Comparison of ENCODE assay signal across 1 cellular context in genomic region chr17:7915611-7916382, GRCh38.
TF ChIP-seq lines count a peak whose summit lies in the region.

RNF227 (minus strand) TSS chr17:7916289; CDS start chr17:7916195, 94 bp downstream.

TF ChIP-seq in HepG2, 621 proteins besides CTCF, POLR2A, EP300 and RAD21 (continued from another document and continues in another):
- TF ChIP-seq, protein P1, sequence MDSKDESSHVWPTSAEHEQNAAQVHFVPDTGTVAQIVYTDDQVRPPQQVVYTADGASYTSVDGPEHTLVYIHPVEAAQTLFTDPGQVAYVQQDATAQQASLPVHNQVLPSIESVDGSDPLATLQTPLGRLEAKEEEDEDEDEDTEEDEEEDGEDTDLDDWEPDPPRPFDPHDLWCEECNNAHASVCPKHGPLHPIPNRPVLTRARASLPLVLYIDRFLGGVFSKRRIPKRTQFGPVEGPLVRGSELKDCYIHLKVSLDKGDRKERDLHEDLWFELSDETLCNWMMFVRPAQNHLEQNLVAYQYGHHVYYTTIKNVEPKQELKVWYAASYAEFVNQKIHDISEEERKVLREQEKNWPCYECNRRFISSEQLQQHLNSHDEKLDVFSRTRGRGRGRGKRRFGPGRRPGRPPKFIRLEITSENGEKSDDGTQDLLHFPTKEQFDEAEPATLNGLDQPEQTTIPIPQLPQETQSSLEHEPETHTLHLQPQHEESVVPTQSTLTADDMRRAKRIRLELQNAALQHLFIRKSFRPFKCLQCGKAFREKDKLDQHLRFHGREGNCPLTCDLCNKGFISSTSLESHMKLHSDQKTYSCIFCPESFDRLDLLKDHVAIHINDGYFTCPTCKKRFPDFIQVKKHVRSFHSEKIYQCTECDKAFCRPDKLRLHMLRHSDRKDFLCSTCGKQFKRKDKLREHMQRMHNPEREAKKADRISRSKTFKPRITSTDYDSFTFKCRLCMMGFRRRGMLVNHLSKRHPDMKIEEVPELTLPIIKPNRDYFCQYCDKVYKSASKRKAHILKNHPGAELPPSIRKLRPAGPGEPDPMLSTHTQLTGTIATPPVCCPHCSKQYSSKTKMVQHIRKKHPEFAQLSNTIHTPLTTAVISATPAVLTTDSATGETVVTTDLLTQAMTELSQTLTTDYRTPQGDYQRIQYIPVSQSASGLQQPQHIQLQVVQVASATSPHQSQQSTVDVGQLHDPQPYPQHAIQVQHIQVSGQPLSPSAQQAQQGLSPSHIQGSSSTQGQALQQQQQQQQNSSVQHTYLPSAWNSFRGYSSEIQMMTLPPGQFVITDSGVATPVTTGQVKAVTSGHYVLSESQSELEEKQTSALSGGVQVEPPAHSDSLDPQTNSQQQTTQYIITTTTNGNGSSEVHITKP (CRISPR knock-in tag; IDR thresholded peaks at IDR 0.05; ENCODE audit: low read depth) = no peak
- no peak for TF ChIP-seq POLR2AphosphoS2 (IDR thresholded peaks at IDR 0.05; ENCODE audit: low read depth, low read length)
- no peak for TF ChIP-seq ZNF703 (CRISPR knock-in tag; IDR thresholded peaks at IDR 0.05; ENCODE audit: borderline replicate concordance)
- TF ChIP-seq ZNF83 (CRISPR knock-in tag; IDR thresholded peaks at IDR 0.05; ENCODE audit: borderline replicate concordance) = no peak
- no peak for TF ChIP-seq ZNF670 (CRISPR knock-in tag; IDR thresholded peaks at IDR 0.05; ENCODE audit: borderline replicate concordance)
- TF ChIP-seq TIGD3 (CRISPR knock-in tag; IDR thresholded peaks at IDR 0.05; ENCODE audit: borderline replicate concordance) = no peak
- no peak for TF ChIP-seq PLRG1 (conservative IDR thresholded peaks at IDR 0.05)
- TF ChIP-seq ATRX (CRISPR knock-in tag; IDR thresholded peaks at IDR 0.05; ENCODE audit: borderline replicate concordance) = no peak
- no peak for TF ChIP-seq GPN1 (CRISPR knock-in tag; IDR thresholded peaks at IDR 0.05; ENCODE audit: borderline replicate concordance)
- TF ChIP-seq ZNF772 (CRISPR knock-in tag; IDR thresholded peaks at IDR 0.05) = peak; percentile 85; the same call in 1 of the 2 replicates
- TF ChIP-seq CHD2 (IDR thresholded peaks at IDR 0.05; ENCODE audit: low read depth, low read length) = no peak
- TF ChIP-seq ZNF17 (CRISPR knock-in tag; IDR thresholded peaks at IDR 0.05) = no peak
- 0 out of 2 replicates have a peak, but pooled peaks have one; percentile 54 for TF ChIP-seq PHF20 (CRISPR knock-in tag; IDR thresholded peaks at IDR 0.05)
- TF ChIP-seq ZNF773 (CRISPR knock-in tag; IDR thresholded peaks at IDR 0.05; ENCODE audit: borderline replicate concordance) = peak; percentile 93
- peak; percentile 40; the same call in 1 of the 2 replicates for TF ChIP-seq WIZ (CRISPR knock-in tag; IDR thresholded peaks at IDR 0.05)
- 0 out of 2 replicates have a peak, but pooled peaks have one; percentile 33 for TF ChIP-seq PREB (CRISPR knock-in tag; IDR thresholded peaks at IDR 0.05)
- TF ChIP-seq ZFAT (CRISPR knock-in tag; conservative IDR thresholded peaks at IDR 0.05) = 0 out of 2 replicates have a peak, but pooled peaks have one; percentile 80
- TF ChIP-seq, protein P2, sequence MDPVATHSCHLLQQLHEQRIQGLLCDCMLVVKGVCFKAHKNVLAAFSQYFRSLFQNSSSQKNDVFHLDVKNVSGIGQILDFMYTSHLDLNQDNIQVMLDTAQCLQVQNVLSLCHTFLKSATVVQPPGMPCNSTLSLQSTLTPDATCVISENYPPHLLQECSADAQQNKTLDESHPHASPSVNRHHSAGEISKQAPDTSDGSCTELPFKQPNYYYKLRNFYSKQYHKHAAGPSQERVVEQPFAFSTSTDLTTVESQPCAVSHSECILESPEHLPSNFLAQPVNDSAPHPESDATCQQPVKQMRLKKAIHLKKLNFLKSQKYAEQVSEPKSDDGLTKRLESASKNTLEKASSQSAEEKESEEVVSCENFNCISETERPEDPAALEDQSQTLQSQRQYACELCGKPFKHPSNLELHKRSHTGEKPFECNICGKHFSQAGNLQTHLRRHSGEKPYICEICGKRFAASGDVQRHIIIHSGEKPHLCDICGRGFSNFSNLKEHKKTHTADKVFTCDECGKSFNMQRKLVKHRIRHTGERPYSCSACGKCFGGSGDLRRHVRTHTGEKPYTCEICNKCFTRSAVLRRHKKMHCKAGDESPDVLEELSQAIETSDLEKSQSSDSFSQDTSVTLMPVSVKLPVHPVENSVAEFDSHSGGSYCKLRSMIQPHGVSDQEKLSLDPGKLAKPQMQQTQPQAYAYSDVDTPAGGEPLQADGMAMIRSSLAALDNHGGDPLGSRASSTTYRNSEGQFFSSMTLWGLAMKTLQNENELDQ (CRISPR knock-in tag; IDR thresholded peaks at IDR 0.05; ENCODE audit: borderline replicate concordance) = no peak
- no peak for TF ChIP-seq SMAD9 (CRISPR knock-in tag; IDR thresholded peaks at IDR 0.05)
- no peak for TF ChIP-seq ZKSCAN8 (CRISPR knock-in tag; IDR thresholded peaks at IDR 0.05; ENCODE audit: borderline replicate concordance)
- TF ChIP-seq ZSCAN30 (CRISPR knock-in tag; IDR thresholded peaks at IDR 0.05) = no peak
- peak; percentile 93 for TF ChIP-seq ZNF879 (CRISPR knock-in tag; IDR thresholded peaks at IDR 0.05)
- TF ChIP-seq NFYB (CRISPR knock-in tag; IDR thresholded peaks at IDR 0.05) = 0 out of 2 replicates have a peak, but pooled peaks have one; percentile 27
- TF ChIP-seq, protein P3, sequence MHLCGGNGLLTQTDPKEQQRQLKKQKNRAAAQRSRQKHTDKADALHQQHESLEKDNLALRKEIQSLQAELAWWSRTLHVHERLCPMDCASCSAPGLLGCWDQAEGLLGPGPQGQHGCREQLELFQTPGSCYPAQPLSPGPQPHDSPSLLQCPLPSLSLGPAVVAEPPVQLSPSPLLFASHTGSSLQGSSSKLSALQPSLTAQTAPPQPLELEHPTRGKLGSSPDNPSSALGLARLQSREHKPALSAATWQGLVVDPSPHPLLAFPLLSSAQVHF (CRISPR knock-in tag; IDR thresholded peaks at IDR 0.05) = peak; percentile 87
- no peak for TF ChIP-seq ZNF121 (CRISPR knock-in tag; IDR thresholded peaks at IDR 0.05)
- peak; percentile 70 for TF ChIP-seq RFX3 (CRISPR knock-in tag; IDR thresholded peaks at IDR 0.05)
- TF ChIP-seq TEF (CRISPR knock-in tag; IDR thresholded peaks at IDR 0.05) = peak; percentile 62; the same call in 1 of the 2 replicates
- TF ChIP-seq CENPBD1 (CRISPR knock-in tag; IDR thresholded peaks at IDR 0.05; ENCODE audit: borderline replicate concordance, low read depth) = no peak
- no peak for TF ChIP-seq ASH2L (IDR thresholded peaks at IDR 0.05; ENCODE audit: insufficient read length, low read depth, low read length)
- peak; percentile 42; the same call in 1 of the 2 replicates for TF ChIP-seq NCOA2 (CRISPR knock-in tag; IDR thresholded peaks at IDR 0.05)
- peak; percentile 86; the same call in 1 of the 2 replicates for TF ChIP-seq NKX3-1 (CRISPR knock-in tag; IDR thresholded peaks at IDR 0.05)
- TF ChIP-seq ZNF10 (CRISPR knock-in tag; IDR thresholded peaks at IDR 0.05; ENCODE audit: borderline replicate concordance, low read depth) = no peak
- TF ChIP-seq, protein P4, sequence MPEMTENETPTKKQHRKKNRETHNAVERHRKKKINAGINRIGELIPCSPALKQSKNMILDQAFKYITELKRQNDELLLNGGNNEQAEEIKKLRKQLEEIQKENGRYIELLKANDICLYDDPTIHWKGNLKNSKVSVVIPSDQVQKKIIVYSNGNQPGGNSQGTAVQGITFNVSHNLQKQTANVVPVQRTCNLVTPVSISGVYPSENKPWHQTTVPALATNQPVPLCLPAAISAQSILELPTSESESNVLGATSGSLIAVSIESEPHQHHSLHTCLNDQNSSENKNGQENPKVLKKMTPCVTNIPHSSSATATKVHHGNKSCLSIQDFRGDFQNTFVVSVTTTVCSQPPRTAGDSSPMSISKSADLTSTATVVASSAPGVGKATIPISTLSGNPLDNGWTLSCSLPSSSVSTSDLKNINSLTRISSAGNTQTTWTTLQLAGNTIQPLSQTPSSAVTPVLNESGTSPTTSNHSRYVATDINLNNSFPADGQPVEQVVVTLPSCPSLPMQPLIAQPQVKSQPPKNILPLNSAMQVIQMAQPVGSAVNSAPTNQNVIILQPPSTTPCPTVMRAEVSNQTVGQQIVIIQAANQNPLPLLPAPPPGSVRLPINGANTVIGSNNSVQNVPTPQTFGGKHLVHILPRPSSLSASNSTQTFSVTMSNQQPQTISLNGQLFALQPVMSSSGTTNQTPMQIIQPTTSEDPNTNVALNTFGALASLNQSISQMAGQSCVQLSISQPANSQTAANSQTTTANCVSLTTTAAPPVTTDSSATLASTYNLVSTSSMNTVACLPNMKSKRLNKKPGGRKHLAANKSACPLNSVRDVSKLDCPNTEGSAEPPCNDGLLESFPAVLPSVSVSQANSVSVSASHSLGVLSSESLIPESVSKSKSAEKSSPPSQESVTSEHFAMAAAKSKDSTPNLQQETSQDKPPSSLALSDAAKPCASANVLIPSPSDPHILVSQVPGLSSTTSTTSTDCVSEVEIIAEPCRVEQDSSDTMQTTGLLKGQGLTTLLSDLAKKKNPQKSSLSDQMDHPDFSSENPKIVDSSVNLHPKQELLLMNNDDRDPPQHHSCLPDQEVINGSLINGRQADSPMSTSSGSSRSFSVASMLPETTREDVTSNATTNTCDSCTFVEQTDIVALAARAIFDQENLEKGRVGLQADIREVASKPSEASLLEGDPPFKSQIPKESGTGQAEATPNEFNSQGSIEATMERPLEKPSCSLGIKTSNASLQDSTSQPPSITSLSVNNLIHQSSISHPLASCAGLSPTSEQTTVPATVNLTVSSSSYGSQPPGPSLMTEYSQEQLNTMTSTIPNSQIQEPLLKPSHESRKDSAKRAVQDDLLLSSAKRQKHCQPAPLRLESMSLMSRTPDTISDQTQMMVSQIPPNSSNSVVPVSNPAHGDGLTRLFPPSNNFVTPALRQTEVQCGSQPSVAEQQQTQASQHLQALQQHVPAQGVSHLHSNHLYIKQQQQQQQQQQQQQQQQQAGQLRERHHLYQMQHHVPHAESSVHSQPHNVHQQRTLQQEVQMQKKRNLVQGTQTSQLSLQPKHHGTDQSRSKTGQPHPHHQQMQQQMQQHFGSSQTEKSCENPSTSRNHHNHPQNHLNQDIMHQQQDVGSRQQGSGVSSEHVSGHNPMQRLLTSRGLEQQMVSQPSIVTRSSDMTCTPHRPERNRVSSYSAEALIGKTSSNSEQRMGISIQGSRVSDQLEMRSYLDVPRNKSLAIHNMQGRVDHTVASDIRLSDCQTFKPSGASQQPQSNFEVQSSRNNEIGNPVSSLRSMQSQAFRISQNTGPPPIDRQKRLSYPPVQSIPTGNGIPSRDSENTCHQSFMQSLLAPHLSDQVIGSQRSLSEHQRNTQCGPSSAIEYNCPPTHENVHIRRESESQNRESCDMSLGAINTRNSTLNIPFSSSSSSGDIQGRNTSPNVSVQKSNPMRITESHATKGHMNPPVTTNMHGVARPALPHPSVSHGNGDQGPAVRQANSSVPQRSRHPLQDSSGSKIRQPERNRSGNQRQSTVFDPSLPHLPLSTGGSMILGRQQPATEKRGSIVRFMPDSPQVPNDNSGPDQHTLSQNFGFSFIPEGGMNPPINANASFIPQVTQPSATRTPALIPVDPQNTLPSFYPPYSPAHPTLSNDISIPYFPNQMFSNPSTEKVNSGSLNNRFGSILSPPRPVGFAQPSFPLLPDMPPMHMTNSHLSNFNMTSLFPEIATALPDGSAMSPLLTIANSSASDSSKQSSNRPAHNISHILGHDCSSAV (CRISPR knock-in tag; IDR thresholded peaks at IDR 0.05; ENCODE audit: borderline replicate concordance) = no peak
- no peak for TF ChIP-seq TBP (CRISPR knock-in tag; IDR thresholded peaks at IDR 0.05)
- 0 out of 2 replicates have a peak, but pooled peaks have one; percentile 23 for TF ChIP-seq DNMT1 (CRISPR knock-in tag; IDR thresholded peaks at IDR 0.05)
- no peak for TF ChIP-seq POLR2AphosphoS5 (IDR thresholded peaks at IDR 0.05; ENCODE audit: low read depth, low read length)
- TF ChIP-seq ZNF570 (CRISPR knock-in tag; IDR thresholded peaks at IDR 0.05; ENCODE audit: borderline replicate concordance) = no peak
- no peak for TF ChIP-seq FOXA1 (IDR thresholded peaks at IDR 0.05)
- no peak for TF ChIP-seq FOXA1 (CRISPR knock-in tag; IDR thresholded peaks at IDR 0.05)
- TF ChIP-seq IKZF4 (CRISPR knock-in tag; IDR thresholded peaks at IDR 0.05; ENCODE audit: borderline replicate concordance, low read depth, not compliant biosample characterization) = peak; percentile 66
- TF ChIP-seq SOX13 (IDR thresholded peaks at IDR 0.05) = no peak
- TF ChIP-seq SOX13 (CRISPR knock-in tag; conservative IDR thresholded peaks at IDR 0.05 in 1 of 2, IDR thresholded peaks at IDR 0.05 in 1 of 2) = 0 out of 4 replicates have a peak, but pooled peaks of 1 of the 2 experiments have one; percentile 15
- TF ChIP-seq ZNF746 (CRISPR knock-in tag; IDR thresholded peaks at IDR 0.05) = no peak
- TF ChIP-seq ZSCAN21 (CRISPR knock-in tag; IDR thresholded peaks at IDR 0.05; ENCODE audit: borderline replicate concordance) = peak; percentile 89; the same call in 1 of the 2 replicates
- TF ChIP-seq ZNF224 (CRISPR knock-in tag; IDR thresholded peaks at IDR 0.05) = no peak
